Comparison of ENCODE assay signal across 11 cellular contexts in the genomic region with DNA sequence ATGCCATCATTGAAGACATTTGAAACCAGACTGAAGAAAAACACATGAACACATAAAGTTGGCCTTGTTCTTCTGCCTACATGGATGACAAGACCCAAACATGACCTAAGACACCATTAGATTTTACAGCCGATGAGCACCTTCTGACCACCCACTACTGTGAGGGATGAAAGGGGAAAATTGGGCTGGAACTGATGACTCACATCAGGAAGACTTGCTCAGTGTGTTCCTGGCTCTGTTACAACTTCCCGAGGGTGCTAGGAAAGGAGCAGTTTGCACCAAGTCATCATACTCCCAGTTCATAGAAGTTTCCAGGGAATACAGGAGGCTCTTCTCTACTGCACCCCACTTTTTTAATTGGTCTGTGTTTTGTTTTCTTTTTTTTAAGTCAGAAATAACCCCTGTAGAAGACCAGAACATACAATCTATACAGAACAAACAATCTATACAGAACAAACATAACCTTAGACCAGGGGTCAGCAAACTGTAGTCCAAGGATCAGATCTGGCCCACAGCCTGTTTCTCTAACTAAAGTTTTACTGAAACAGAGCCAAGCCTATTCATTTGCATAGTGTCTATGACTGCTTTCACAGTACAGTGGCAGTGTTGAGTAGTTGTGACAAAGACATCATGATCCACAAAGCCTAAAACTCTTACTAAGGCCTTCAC. TPM values are rescaled to one million over a fixed set of nuclear protein-coding genes. Genes with fewer than 3 reads are reported as not detected.
DNase-seq lines count a peak whose midpoint lies in the region; TF ChIP-seq lines count a peak whose summit lies in the region.
"Had no signal": no experiment of that assay in that cellular context is flagged by ENCODE, and none has a peak within 500 bp of the region (broad histone marks: within the 10 kb centered on the region; RNA-seq: fewer than 3 reads in every experiment).

No MANE protein-coding gene starts in this region.

- no peak for TF ChIP-seq POLR2A in thyroid gland (IDR thresholded peaks at IDR 0.05)

- WGBS in thyroid gland, 2 donors: 34 to 47% methylated on average over 2 of the region's 2 CpGs

- DNase-seq in DMS53 (lab: John Stamatoyannopoulos, UW) (peak; percentile 28), DMS53 treated with DMSO at 0.1 percent for 48 hours (lab: John Stamatoyannopoulos, UW; ENCODE audit: unreplicated experiment) (no peak), OCI-M1 (lab: John Stamatoyannopoulos, UW) (peak; percentile 63), fibroblast of peridontal ligament (ENCODE audit: extremely low read depth) (peak; percentile 27), thyroid gland (peak in 1 of 2 donors; percentile 9), NCI-H510A (lab: John Stamatoyannopoulos, UW) (no peak), midbrain (lab: John Stamatoyannopoulos, UW) (no peak), OCI-M2 (lab: John Stamatoyannopoulos, UW; ENCODE audit: unreplicated experiment) (no peak)
- DNase-seq: hypothalamus, SHP77 treated with DMSO at 0.1 percent for 48 hours, upper lobe of right lung had no signal

- H3K27ac ChIP-seq in thyroid gland: peak overlapping the region; percentile 25 to 43 (median 40)
- H3K27ac ChIP-seq: upper lobe of right lung had no signal

- no peaks in the 10 kb centered on the region for H3K9me3 ChIP-seq in thyroid gland
- H3K9me3 ChIP-seq: upper lobe of right lung had no signal

- no peak for TF ChIP-seq CTCF in thyroid gland (IDR thresholded peaks at IDR 0.05)

- intact Hi-C loops in thyroid gland (cut with DNase I): no loop called here

- no peaks in the 10 kb centered on the region for H3K36me3 ChIP-seq in thyroid gland
- H3K36me3 ChIP-seq: upper lobe of right lung had no signal

- no peaks in the 10 kb centered on the region for H3K27me3 ChIP-seq in thyroid gland
- H3K27me3 ChIP-seq: upper lobe of right lung had no signal

- H3K4me3 ChIP-seq in thyroid gland (replicated peaks in 1 of 3): no peak overlapping the region
- H3K4me3 ChIP-seq: upper lobe of right lung had no signal

- H3K4me1 ChIP-seq in thyroid gland: peaks cover 8 to 10% of the 10 kb centered on the region in 2 donors
- H3K4me1 ChIP-seq: upper lobe of right lung had no signal

RNA-seq across cellular contexts. Expression of a gene that starts 25.3 kb away (rescaled TPM):
- 1 to 10 TPM; 6.2 to 7.9 (median 7.6) TPM for total RNA-seq in thyroid gland

Comparison
In these comparisons a context has a peak if more than half of its experiments do, and no peak if none do; other contexts are left out.
1. DNase-seq: peak in DMS53 (single experiment), OCI-M1 (single experiment) and fibroblast of peridontal ligament (single experiment); none in DMS53 treated with DMSO at 0.1 percent for 48 hours (single experiment), NCI-H510A (single experiment), midbrain (single experiment) and OCI-M2 (single experiment).